In the genomic region with DNA sequence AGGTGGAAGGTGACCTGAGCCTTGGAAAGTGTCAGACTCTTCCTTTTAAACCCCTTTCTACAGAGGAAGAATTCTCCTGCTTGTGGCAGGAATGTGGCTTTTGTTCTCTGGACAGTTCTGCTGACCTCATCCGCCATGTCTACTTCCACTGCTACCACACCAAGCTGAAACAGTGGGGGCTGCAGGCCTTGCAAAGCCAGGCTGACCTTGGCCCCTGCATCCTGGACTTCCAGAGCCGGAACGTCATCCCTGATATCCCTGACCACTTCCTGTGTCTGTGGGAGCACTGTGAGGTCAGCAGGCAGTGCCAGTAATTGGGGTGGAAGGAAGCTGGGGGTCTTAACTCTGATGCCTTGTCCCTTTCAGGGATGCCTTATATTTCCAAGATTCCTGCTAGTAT, we compare ENCODE assay signal across 17 cellular contexts. TPM values are rescaled to one million over a fixed set of nuclear protein-coding genes. Genes with fewer than 3 reads are reported as not detected.
DNase-seq lines count a peak whose midpoint lies in the region; FAIRE-seq and TF ChIP-seq lines count a peak whose summit lies in the region.
"Had no signal": no experiment of that assay in that cellular context is flagged by ENCODE, and none has a peak within 500 bp of the region (broad histone marks: within the 10 kb centered on the region; RNA-seq: fewer than 3 reads in every experiment).

No MANE protein-coding gene starts in this region.

- 48% methylated on average over 3 of the region's 3 CpGs for WGBS in mesenchymal stem cell

- H3K14ac ChIP-seq in mesenchymal stem cell (ENCODE audit: low read length in 2 of 2) = no peak overlapping the region

- no peaks in the 10 kb centered on the region for H3K9me3 ChIP-seq in mesenchymal stem cell (ENCODE audit: control insufficient read depth, low read length)
- H3K9me3 ChIP-seq: MG63 had no signal

- H3K4me3 ChIP-seq in fibroblast of mammary gland (ENCODE audit: control insufficient read depth, low read depth, low read length) (no peak overlapping the region), mesenchymal stem cell (ENCODE audit: insufficient read depth in 1 of 2, low read depth in 1 of 2, low read length in 2 of 2) (no peak overlapping the region)
- H3K4me3 ChIP-seq: MG63 had no signal

- H3K4me1 ChIP-seq in mesenchymal stem cell (ENCODE audit: control insufficient read depth, insufficient read depth, low read depth, low read length) = peaks cover 2% of the 10 kb centered on the region

- no peak overlapping the region for H2AFZ ChIP-seq in mesenchymal stem cell (ENCODE audit: low read depth, low read length)

- H2BK12ac ChIP-seq in mesenchymal stem cell (ENCODE audit: low read length in 2 of 2) = no peak overlapping the region

- peaks cover 43 to 66% of the 10 kb centered on the region in 2 experiments for H3K36me3 ChIP-seq in mesenchymal stem cell (ENCODE audit: control insufficient read depth in 1 of 2, insufficient read depth in 2 of 2, low read depth in 1 of 2, low read length in 2 of 2)

- H2AK5ac ChIP-seq in mesenchymal stem cell (ENCODE audit: low read length, severe bottlenecking) = no peak overlapping the region

- no peaks in the 10 kb centered on the region for H3K27me3 ChIP-seq in mesenchymal stem cell (ENCODE audit: control insufficient read depth in 1 of 2, insufficient read depth in 1 of 2, low read length in 2 of 2)
- H3K27me3 ChIP-seq: MG63 had no signal

- TF ChIP-seq CTCF in fibroblast of mammary gland (conservative IDR thresholded peaks at IDR 0.05; ENCODE audit: control insufficient read depth, insufficient read depth, low read depth, low read length) = no peak

- H4K8ac ChIP-seq in mesenchymal stem cell (ENCODE audit: low read length) = no peak overlapping the region

- no peak overlapping the region for H2BK120ac ChIP-seq in mesenchymal stem cell (ENCODE audit: low read depth, low read length)

- H3K9ac ChIP-seq in mesenchymal stem cell (ENCODE audit: low read length) = no peak overlapping the region
- H3K9ac ChIP-seq: KMS-11 had no signal

- H3K4ac ChIP-seq in mesenchymal stem cell (ENCODE audit: low read depth in 1 of 2, low read length in 2 of 2) = no peak overlapping the region

- DNase-seq in EH (ENCODE audit: low read depth) (peak; percentile 37), RCC 7860 (ENCODE audit: low spot score) (peak; percentile 35), fibroblast of mammary gland (ENCODE audit: low read depth) (peak; percentile 11), mesenchymal stem cell (peak; percentile 49), SIG-M5 (lab: John Stamatoyannopoulos, UW) (no peak), activated gamma-delta T cell treated with Interleukin-2 at 50 U/mL for 16 hours (no peak), T1000 (lab: John Stamatoyannopoulos, UW) (no peak)
- no peak for DNase-seq in activated CD8-positive, alpha-beta memory T cell treated with anti-CD3 and anti-CD28 coated beads for 24 hours
- DNase-seq: AML-193, Calu3, DMS79, MG63, NCI-H1105, NCI-H187, NCI-H82 had no signal

- H2BK5ac ChIP-seq in mesenchymal stem cell (ENCODE audit: low read depth, low read length, poor library complexity, severe bottlenecking) = no peak overlapping the region

- no peak overlapping the region for H3K4me2 ChIP-seq in mesenchymal stem cell (ENCODE audit: low read length, poor library complexity, severe bottlenecking)
- H3K4me2 ChIP-seq: KMS-11 had no signal

- H4K91ac ChIP-seq in mesenchymal stem cell (ENCODE audit: low read length) = no peak overlapping the region

- peaks cover 17% of the 10 kb centered on the region for H3K79me1 ChIP-seq in mesenchymal stem cell (replicated peaks; ENCODE audit: low read length, poor library complexity, severe bottlenecking)

- H2BK15ac ChIP-seq in mesenchymal stem cell (ENCODE audit: low read depth, poor library complexity, severe bottlenecking) = no peak overlapping the region

- no peak overlapping the region for H3K18ac ChIP-seq in mesenchymal stem cell (ENCODE audit: low read depth in 1 of 2, low read length in 2 of 2)

- no peak overlapping the region for H3K27ac ChIP-seq in mesenchymal stem cell (ENCODE audit: low read length, poor library complexity, severe bottlenecking)
- H3K27ac ChIP-seq: KMS-11 had no signal

- H3K23ac ChIP-seq in mesenchymal stem cell (ENCODE audit: low read length in 2 of 2) = no peak overlapping the region

- no peak for FAIRE-seq in RCC 7860 (lab: Jason Lieb, UNC)
- FAIRE-seq: H1 had no signal

RNA-seq across cellular contexts. Expression of gene HINFP, which starts 9.3 kb away (rescaled TPM):
- 13.5 TPM for polyA plus RNA-seq in mesenchymal stem cell (2013, experiment 1 of 2)
- 13.2 TPM for polyA plus RNA-seq in mesenchymal stem cell (2013, experiment 2 of 2)

RNA-seq across cellular contexts. Expression of gene ABCG4, which starts 18.2 kb away (rescaled TPM):
- 0.37 TPM for polyA plus RNA-seq in mesenchymal stem cell (2013, experiment 1 of 2)
- polyA plus RNA-seq in mesenchymal stem cell (2013, experiment 2 of 2) = 0.23 TPM

RNA-seq across cellular contexts. Expression of gene C2CD2L, which starts 23.5 kb away (rescaled TPM):
- 7.7 TPM for polyA plus RNA-seq in mesenchymal stem cell (2013, experiment 1 of 2)
- polyA plus RNA-seq in mesenchymal stem cell (2013, experiment 2 of 2) = 7.4 TPM

RNA-seq across cellular contexts. Expression of gene DPAGT1, which starts 29.0 kb away (rescaled TPM):
- polyA plus RNA-seq in mesenchymal stem cell (2013, experiment 1 of 2) = 42.7 TPM
- 37.9 TPM for polyA plus RNA-seq in mesenchymal stem cell (2013, experiment 2 of 2)

RNA-seq across cellular contexts. Expression of gene NLRX1, which starts 37.9 kb away (rescaled TPM):
- 3.9 TPM for polyA plus RNA-seq in mesenchymal stem cell (2013, experiment 1 of 2)
- polyA plus RNA-seq in mesenchymal stem cell (2013, experiment 2 of 2) = 3.9 TPM

Comparison
In these comparisons a context has a peak if more than half of its experiments do, and no peak if none do; other contexts are left out.
1. DNase-seq: peak in EH (single experiment), RCC 7860 (single experiment), fibroblast of mammary gland (single experiment) and mesenchymal stem cell (single experiment); none in SIG-M5 (single experiment), activated CD8-positive, alpha-beta memory T cell treated with anti-CD3 and anti-CD28 coated beads for 24 hours (single experiment), activated gamma-delta T cell treated with Interleukin-2 at 50 U/mL for 16 hours (single experiment) and T1000 (single experiment).